In the genomic region with DNA sequence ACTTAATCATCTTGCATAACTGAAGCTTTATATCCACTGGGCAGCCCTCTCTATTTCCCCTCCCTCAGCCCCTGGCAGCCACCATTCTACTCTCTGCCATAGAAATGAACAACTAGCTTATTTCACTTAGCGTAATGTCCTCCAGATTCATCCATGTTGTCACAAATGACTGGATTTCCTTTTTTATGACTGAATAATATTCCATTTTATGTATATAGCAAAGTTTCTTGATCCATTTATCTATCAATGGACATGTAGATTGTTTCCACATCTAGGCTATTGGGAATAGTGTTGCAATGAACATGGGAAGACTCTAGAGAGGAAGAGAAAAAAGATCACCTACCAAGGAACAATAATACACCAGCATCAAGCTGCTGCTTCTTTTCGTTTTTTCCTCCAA, we compare ENCODE assay signal across 29 cellular contexts.
"Had no signal": no experiment of that assay in that cellular context is flagged by ENCODE, and none has a peak within 500 bp of the region (broad histone marks: within the 10 kb centered on the region; RNA-seq: fewer than 3 reads in every experiment).

No MANE protein-coding gene starts in this region.

- DNase-seq: stimulated activated CD4-positive, alpha-beta T cell treated with anti-CD3 and anti-CD28 coated beads, Interleukin-2, amount 100 ng/mL, for 48 hours; stimulated activated CD4-positive, alpha-beta T cell treated with anti-CD3 and anti-CD28 coated beads, Interleukin-4, amount 100 ng/mL, for 1 hour; stimulated activated CD4-positive, alpha-beta T cell treated with anti-CD3 and anti-CD28 coated beads, Interleukin-4, amount 100 ng/mL, for 24 hours; stimulated activated CD4-positive, alpha-beta T cell treated with anti-CD3 and anti-CD28 coated beads, Interleukin-4, amount 100 ng/mL, for 4 hours; stimulated activated CD8-positive, alpha-beta memory T cell treated with anti-CD3 and anti-CD28 coated beads, Interleukin-4, amount 100 ng/mL, for 48 hours; stimulated activated naive B cell treated with anti-CD40 and anti-IgM and Interleukin-4, amounts not matched to agents 10 μg/mL and 1 μg/mL and 100 μg/mL, for 72 hours; stimulated activated naive CD4-positive, alpha-beta T cell; stimulated activated naive CD4-positive, alpha-beta T cell treated with Interleukin-2 at 50 U/mL for 16 hours; stimulated activated naive CD8-positive, alpha-beta T cell treated with anti-CD3 and anti-CD28 coated beads, Interleukin-15, amount 100 ng/mL, for 72 hours; stimulated activated naive CD8-positive, alpha-beta T cell treated with anti-CD3 and anti-CD28 coated beads, Interleukin-15, Interleukin-2, amounts not matched to agents 100 U/mL and 50 U/mL, for 24 hours; stomach; substantia nigra; testis; thyroid gland; tibial artery; transverse colon; trophoblast cell; upper lobe of left lung; upper lobe of right lung; uterus had no signal

- H3K27ac Mint-ChIP-seq: stimulated activated effector memory CD8-positive, alpha-beta T cell treated with anti-CD3 and anti-CD28 coated beads, Interleukin-12 subunit alpha, Interleukin-12 subunit beta, amount 100 ng/mL, for 72 hours; stimulated activated memory B cell treated with anti-CD40 and anti-IgM and Interleukin-4, amounts not matched to agents 10 μg/mL and 1 μg/mL and 100 μg/mL, for 72 hours; stimulated activated naive B cell treated with anti-CD40 and anti-IgM and Interleukin-4, amounts not matched to agents 10 μg/mL and 1 μg/mL and 100 μg/mL, for 72 hours; stimulated activated naive CD8-positive, alpha-beta T cell treated with anti-CD3 and anti-CD28 coated beads, Interleukin-15, amount 100 ng/mL, for 72 hours; stimulated activated naive CD8-positive, alpha-beta T cell treated with anti-CD3 and anti-CD28 coated beads, Interleukin-15, Interleukin-2, amounts not matched to agents 100 ng/mL and 50 ng/mL, for 24 hours; type B pancreatic cell had no signal

- ATAC-seq: stimulated activated effector memory CD8-positive, alpha-beta T cell treated with anti-CD3 and anti-CD28 coated beads, Interleukin-12 subunit alpha, Interleukin-12 subunit beta, amount 100 ng/mL, for 72 hours; stimulated activated memory B cell treated with anti-CD40 and anti-IgM and Interleukin-4, amounts not matched to agents 10 μg/mL and 1 μg/mL and 100 μg/mL, for 72 hours; stimulated activated naive B cell treated with anti-CD40 and anti-IgM and Interleukin-4, amounts not matched to agents 10 μg/mL and 1 μg/mL and 100 μg/mL, for 72 hours; stimulated activated naive CD8-positive, alpha-beta T cell treated with anti-CD3 and anti-CD28 coated beads, Interleukin-15, amount 100 ng/mL, for 72 hours; stimulated activated naive CD8-positive, alpha-beta T cell treated with anti-CD3 and anti-CD28 coated beads, Interleukin-15, Interleukin-2, amounts not matched to agents 100 U/mL and 50 U/mL, for 24 hours; upper lobe of right lung had no signal

- H3K4me3 Mint-ChIP-seq: stimulated activated effector memory CD8-positive, alpha-beta T cell treated with anti-CD3 and anti-CD28 coated beads, Interleukin-12 subunit alpha, Interleukin-12 subunit beta, amount 100 ng/mL, for 72 hours; stimulated activated memory B cell treated with anti-CD40 and anti-IgM and Interleukin-4, amounts not matched to agents 10 μg/mL and 1 μg/mL and 100 μg/mL, for 72 hours; stimulated activated naive B cell treated with anti-CD40 and anti-IgM and Interleukin-4, amounts not matched to agents 10 μg/mL and 1 μg/mL and 100 μg/mL, for 72 hours; stimulated activated naive CD8-positive, alpha-beta T cell treated with anti-CD3 and anti-CD28 coated beads, Interleukin-15, amount 100 ng/mL, for 72 hours; stimulated activated naive CD8-positive, alpha-beta T cell treated with anti-CD3 and anti-CD28 coated beads, Interleukin-15, Interleukin-2, amounts not matched to agents 100 ng/mL and 50 ng/mL, for 24 hours; type B pancreatic cell had no signal

- H3K4me3 ChIP-seq: stomach, suprapubic skin, testis, thoracic aorta, thyroid gland, tibial artery, tibial nerve, transverse colon, upper lobe of left lung, upper lobe of right lung, uterus, vagina had no signal

- H3K27me3 Mint-ChIP-seq: stimulated activated memory B cell treated with anti-CD40 and anti-IgM and Interleukin-4, amounts not matched to agents 10 μg/mL and 1 μg/mL and 100 μg/mL, for 72 hours; type B pancreatic cell had no signal

- H3K36me3 ChIP-seq: stomach, suprapubic skin, thoracic aorta, thyroid gland, tibial artery, tibial nerve, transverse colon, upper lobe of left lung, upper lobe of right lung, uterus, vagina had no signal

- H3K9me3 ChIP-seq: stomach, suprapubic skin, testis, thoracic aorta, thyroid gland, tibial artery, transverse colon, upper lobe of right lung, uterus, vagina had no signal

- FAIRE-seq: urothelium cell line had no signal

- H3K4me1 ChIP-seq: stomach, suprapubic skin, testis, thyroid gland, upper lobe of right lung, uterus, vagina had no signal

- H3K36me3 Mint-ChIP-seq: stimulated activated effector memory CD8-positive, alpha-beta T cell treated with anti-CD3 and anti-CD28 coated beads, Interleukin-12 subunit alpha, Interleukin-12 subunit beta, amount 100 ng/mL, for 72 hours; type B pancreatic cell had no signal

- H3K27me3 ChIP-seq: stomach, suprapubic skin, testis, thyroid gland, tibial artery, tibial nerve, transverse colon, upper lobe of left lung, upper lobe of right lung, uterus, vagina had no signal

- H3K4me1 Mint-ChIP-seq: stimulated activated effector memory CD8-positive, alpha-beta T cell treated with anti-CD3 and anti-CD28 coated beads, Interleukin-12 subunit alpha, Interleukin-12 subunit beta, amount 100 ng/mL, for 72 hours; stimulated activated memory B cell treated with anti-CD40 and anti-IgM and Interleukin-4, amounts not matched to agents 10 μg/mL and 1 μg/mL and 100 μg/mL, for 72 hours; stimulated activated naive CD8-positive, alpha-beta T cell treated with anti-CD3 and anti-CD28 coated beads, Interleukin-15, amount 100 ng/mL, for 72 hours had no signal

- H3K27ac ChIP-seq: stomach, suprapubic skin, testis, thoracic aorta, thyroid gland, tibial artery, tibial nerve, transverse colon, upper lobe of left lung, upper lobe of right lung, uterus, vagina had no signal
